ENCODE assay signal across 19 cellular contexts in genomic region chr5:149724884-149725283, GRCh38. TPM values are rescaled to one million over a fixed set of nuclear protein-coding genes. Genes with fewer than 3 reads are reported as not detected.
DNase-seq lines count a peak whose midpoint lies in the region; ATAC-seq, FAIRE-seq and TF ChIP-seq lines count a peak whose summit lies in the region.
"Had no signal": no experiment of that assay in that cellular context is flagged by ENCODE, and none has a peak within 500 bp of the region (broad histone marks: within the 10 kb centered on the region; RNA-seq: fewer than 3 reads in every experiment).

No MANE protein-coding gene starts in this region.

- intact Hi-C loops in pancreas (cut with DNase I) = no loop called here

- H3K9me3 Mint-ChIP-seq in activated T-cell treated with anti-CD3 and anti-CD28 coated beads, Interleukin-2, amount 50 U/mL, for 72 hours = no peaks in the 10 kb centered on the region
- no peaks in the 10 kb centered on the region for H3K9me3 Mint-ChIP-seq in activated naive CD8-positive, alpha-beta T cell (ENCODE audit: low read depth)
- no peaks in the 10 kb centered on the region for H3K9me3 Mint-ChIP-seq in T-helper 2 cell treated with Interferon-gamma antibody and Interleukin-4, amounts not matched to agents 5 μg/mL and 100 μg/mL, for 36 hours
- H3K9me3 Mint-ChIP-seq: CD4-positive, alpha-beta memory T cell; nephron; WTC11 had no signal

- no peak overlapping the region for H3K4me3 ChIP-seq in pancreas
- H3K4me3 ChIP-seq: colonic mucosa, GM23248, tibial artery had no signal

- H3K9me3 ChIP-seq in pancreas = no peaks in the 10 kb centered on the region
- H3K9me3 ChIP-seq: colonic mucosa, tibial artery had no signal

- H3K36me3 Mint-ChIP-seq in activated T-cell treated with anti-CD3 and anti-CD28 coated beads, Interleukin-2, amount 50 U/mL, for 72 hours (ENCODE audit: insufficient read depth in 2 of 2) = no peaks in the 10 kb centered on the region
- H3K36me3 Mint-ChIP-seq in activated naive CD8-positive, alpha-beta T cell = no peaks in the 10 kb centered on the region
- no peaks in the 10 kb centered on the region for H3K36me3 Mint-ChIP-seq in T-helper 2 cell treated with Interferon-gamma antibody and Interleukin-4, amounts not matched to agents 5 μg/mL and 100 μg/mL, for 36 hours (ENCODE audit: low read depth)
- H3K36me3 Mint-ChIP-seq: CD4-positive, alpha-beta memory T cell; WTC11 had no signal

- no peak for FAIRE-seq in pancreas (lab: Jason Lieb, UNC)
- FAIRE-seq: RCC 7860 had no signal

- peak overlapping the region; percentile 36 for H3K27ac Mint-ChIP-seq in activated T-cell treated with anti-CD3 and anti-CD28 coated beads, Interleukin-2, amount 50 U/mL, for 72 hours
- H3K27ac Mint-ChIP-seq in activated naive CD8-positive, alpha-beta T cell = peak overlapping the region; percentile 56
- H3K27ac Mint-ChIP-seq in T-helper 2 cell treated with Interferon-gamma antibody and Interleukin-4, amounts not matched to agents 5 μg/mL and 100 μg/mL, for 36 hours = no peak overlapping the region
- H3K27ac Mint-ChIP-seq: nephron, WTC11 had no signal

- H3K27me3 Mint-ChIP-seq in activated T-cell treated with anti-CD3 and anti-CD28 coated beads, Interleukin-2, amount 50 U/mL, for 72 hours (ENCODE audit: low read depth) = peaks cover 3% of the 10 kb centered on the region
- no peaks in the 10 kb centered on the region for H3K27me3 Mint-ChIP-seq in activated naive CD8-positive, alpha-beta T cell
- H3K27me3 Mint-ChIP-seq in T-helper 2 cell treated with Interferon-gamma antibody and Interleukin-4, amounts not matched to agents 5 μg/mL and 100 μg/mL, for 36 hours (ENCODE audit: low read depth) = peaks cover 5% of the 10 kb centered on the region

- WGBS in pancreas, 2 donors = 43 to 48% methylated on average over 7 of the region's 7 CpGs

- TF ChIP-seq CTCF in pancreas (IDR thresholded peaks at IDR 0.05) = no peak

- H3K4me1 ChIP-seq in pancreas = no peaks in the 10 kb centered on the region

- H3K27me3 ChIP-seq in pancreas = no peaks in the 10 kb centered on the region
- H3K27me3 ChIP-seq: colonic mucosa had no signal

- no peaks in the 10 kb centered on the region for H3K36me3 ChIP-seq in pancreas
- H3K36me3 ChIP-seq: colonic mucosa, tibial artery had no signal

- peaks cover 21% of the 10 kb centered on the region for H3K4me1 Mint-ChIP-seq in activated T-cell treated with anti-CD3 and anti-CD28 coated beads, Interleukin-2, amount 50 U/mL, for 72 hours (ENCODE audit: low read depth)
- peaks cover 9% of the 10 kb centered on the region for H3K4me1 Mint-ChIP-seq in activated naive CD8-positive, alpha-beta T cell (ENCODE audit: low read depth)
- H3K4me1 Mint-ChIP-seq in T-helper 2 cell treated with Interferon-gamma antibody and Interleukin-4, amounts not matched to agents 5 μg/mL and 100 μg/mL, for 36 hours (ENCODE audit: low read depth) = peaks cover 7% of the 10 kb centered on the region
- H3K4me1 Mint-ChIP-seq: nephron had no signal

- DNase-seq in activated T-cell treated with anti-CD3 and anti-CD28 coated beads, Interleukin-2, amount 50 U/mL, for 72 hours = no peak
- no peak for DNase-seq in activated T-cell treated with anti-CD3 and anti-CD28 coated beads, Interleukin-2, amount 50 U/mL, for 48 hours
- DNase-seq in pancreas (peak in 2 of 6 donors; percentile 23 to 42), UCSD-AML1 (lab: John Stamatoyannopoulos, UW; ENCODE audit: unreplicated experiment) (no peak), NCI-H748 treated with DMSO at 0.1 percent for 48 hours (lab: John Stamatoyannopoulos, UW) (no peak)
- no peak for DNase-seq in T-helper 2 cell treated with Interferon-gamma antibody and Interleukin-4, amounts not matched to agents 5 μg/mL and 100 μg/mL, for 36 hours (ENCODE audit: low spot score)
- DNase-seq: activated gamma-delta T cell treated with Interleukin-2 at 50 U/mL for 16 hours; colonic mucosa; GM23248; NCI-H1694 treated with DMSO at 0.1 percent for 48 hours; NCI-H2227 treated with DMSO at 0.1 percent for 48 hours; NK-92 treated with Interleukin-12 subunit alpha and Interleukin-12 subunit beta, amount 100 ng/mL, for 24 hours; tibial artery had no signal

- no peak overlapping the region for H3K4me3 Mint-ChIP-seq in activated T-cell treated with anti-CD3 and anti-CD28 coated beads, Interleukin-2, amount 50 U/mL, for 72 hours
- no peak overlapping the region for H3K4me3 Mint-ChIP-seq in activated naive CD8-positive, alpha-beta T cell
- H3K4me3 Mint-ChIP-seq in T-helper 2 cell treated with Interferon-gamma antibody and Interleukin-4, amounts not matched to agents 5 μg/mL and 100 μg/mL, for 36 hours = no peak overlapping the region
- H3K4me3 Mint-ChIP-seq: CD4-positive, alpha-beta memory T cell; nephron; WTC11 had no signal

- no peak for ATAC-seq in activated T-cell treated with anti-CD3 and anti-CD28 coated beads, Interleukin-2, amount 50 U/mL, for 72 hours (replicated peaks in 1 of 2)
- peak; percentile 3 for ATAC-seq in HG02885 (IDR thresholded peaks at IDR 0.05; ENCODE audit: poor library complexity, unreplicated experiment)
- peak in 3 of 4 donors; percentile 54 to 71 (median 69) for ATAC-seq in pancreas
- ATAC-seq: WTC11 had no signal

- peak overlapping the region in 2 of 4 donors; percentile 55 to 64 for H3K27ac ChIP-seq in pancreas
- H3K27ac ChIP-seq: colonic mucosa, GM23248, tibial artery had no signal

RNA-seq across cellular contexts. Expression of gene PPARGC1B, which starts 5.2 kb away (rescaled TPM):
- total RNA-seq in activated T-cell treated with anti-CD3 and anti-CD28 coated beads, Interleukin-2, amount 50 U/mL, for 72 hours = 1 to 10 TPM; 3.1 to 5.2 TPM
- 1 to 10 TPM; 1.1 to 2.4 (median 1.5) TPM for total RNA-seq in pancreas
- polyA plus RNA-seq in pancreas = 1 to 10 TPM in 1 of 2 donors, under 1 TPM in 1; 0.47 to 1.4 TPM

Comparison
In these comparisons a context has a peak if more than half of its experiments do, and no peak if none do; other contexts are left out.
1. ATAC-seq: peak in HG02885 (single experiment) and pancreas (3 of 4); none in activated T-cell treated with anti-CD3 and anti-CD28 coated beads, Interleukin-2, amount 50 U/mL, for 72 hours (0 of 2).